In the genomic region with DNA sequence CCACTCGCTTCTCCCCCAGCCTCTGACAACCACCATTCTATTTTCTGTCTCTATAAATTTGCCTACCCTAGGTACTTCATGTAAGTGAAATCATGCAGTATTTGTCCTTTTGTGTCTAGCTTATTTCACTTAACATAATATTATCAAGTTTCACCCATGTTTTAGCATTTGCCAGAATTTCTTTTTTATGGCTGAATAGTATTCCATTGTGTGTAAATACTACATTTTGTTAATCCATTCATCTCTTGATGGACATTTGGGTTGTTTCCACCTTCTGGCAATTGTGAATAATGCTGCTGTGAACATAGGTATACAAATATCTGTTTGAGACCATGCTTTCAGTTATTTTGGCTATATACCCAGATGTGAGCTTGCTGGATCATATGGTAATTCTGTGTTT, we compare ENCODE assay signal across 9 cellular contexts.
"Had no signal": no experiment of that assay in that cellular context is flagged by ENCODE, and none has a peak within 500 bp of the region (broad histone marks: within the 10 kb centered on the region; RNA-seq: fewer than 3 reads in every experiment).

No MANE protein-coding gene starts in this region.

- H2AFZ ChIP-seq: GM23338 had no signal

- FAIRE-seq: H1, H54, HTR-8/SVneo had no signal

- H3K27ac Mint-ChIP-seq: GM23338, H9, HFFc6 had no signal

- ATAC-seq: GM23338 had no signal

- H3K4me3 ChIP-seq: GM23338 had no signal

- H3K4me2 ChIP-seq: GM23338 had no signal

- H3K9me3 Mint-ChIP-seq: GM23338, HFFc6 had no signal

- H3K4me3 Mint-ChIP-seq: GM23338, H9, HFFc6 had no signal

- DNase-seq: H9, HCEC 1CT, HFFc6, IMR-90, KBM-7 had no signal
